Comparison of ENCODE assay signal across 1 cellular context in the genomic region with DNA sequence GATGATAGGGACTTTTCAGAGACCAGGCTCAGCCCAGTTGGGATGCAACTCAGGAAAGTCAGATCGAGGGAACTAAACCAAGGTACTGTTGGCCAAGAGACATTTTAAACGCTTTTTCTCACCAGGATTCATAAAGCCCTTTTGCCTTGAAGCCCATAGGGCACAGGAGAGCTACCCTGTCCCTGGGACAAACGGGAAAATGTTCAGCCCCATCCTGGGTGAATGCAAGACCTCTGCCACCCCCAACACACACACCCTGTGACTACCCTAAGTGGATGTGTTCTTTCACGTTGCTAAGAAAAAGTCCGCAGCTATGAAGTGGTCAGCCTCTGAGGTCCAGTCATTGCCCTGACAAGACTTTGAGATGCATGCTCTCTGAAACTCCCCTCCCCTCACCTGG.
TF ChIP-seq lines count a peak whose summit lies in the region.

No MANE protein-coding gene starts in this region.

TF ChIP-seq in WTC11, 78 proteins besides CTCF, POLR2A, EP300 and RAD21 (continued from another document):
- TF ChIP-seq, protein P1, sequence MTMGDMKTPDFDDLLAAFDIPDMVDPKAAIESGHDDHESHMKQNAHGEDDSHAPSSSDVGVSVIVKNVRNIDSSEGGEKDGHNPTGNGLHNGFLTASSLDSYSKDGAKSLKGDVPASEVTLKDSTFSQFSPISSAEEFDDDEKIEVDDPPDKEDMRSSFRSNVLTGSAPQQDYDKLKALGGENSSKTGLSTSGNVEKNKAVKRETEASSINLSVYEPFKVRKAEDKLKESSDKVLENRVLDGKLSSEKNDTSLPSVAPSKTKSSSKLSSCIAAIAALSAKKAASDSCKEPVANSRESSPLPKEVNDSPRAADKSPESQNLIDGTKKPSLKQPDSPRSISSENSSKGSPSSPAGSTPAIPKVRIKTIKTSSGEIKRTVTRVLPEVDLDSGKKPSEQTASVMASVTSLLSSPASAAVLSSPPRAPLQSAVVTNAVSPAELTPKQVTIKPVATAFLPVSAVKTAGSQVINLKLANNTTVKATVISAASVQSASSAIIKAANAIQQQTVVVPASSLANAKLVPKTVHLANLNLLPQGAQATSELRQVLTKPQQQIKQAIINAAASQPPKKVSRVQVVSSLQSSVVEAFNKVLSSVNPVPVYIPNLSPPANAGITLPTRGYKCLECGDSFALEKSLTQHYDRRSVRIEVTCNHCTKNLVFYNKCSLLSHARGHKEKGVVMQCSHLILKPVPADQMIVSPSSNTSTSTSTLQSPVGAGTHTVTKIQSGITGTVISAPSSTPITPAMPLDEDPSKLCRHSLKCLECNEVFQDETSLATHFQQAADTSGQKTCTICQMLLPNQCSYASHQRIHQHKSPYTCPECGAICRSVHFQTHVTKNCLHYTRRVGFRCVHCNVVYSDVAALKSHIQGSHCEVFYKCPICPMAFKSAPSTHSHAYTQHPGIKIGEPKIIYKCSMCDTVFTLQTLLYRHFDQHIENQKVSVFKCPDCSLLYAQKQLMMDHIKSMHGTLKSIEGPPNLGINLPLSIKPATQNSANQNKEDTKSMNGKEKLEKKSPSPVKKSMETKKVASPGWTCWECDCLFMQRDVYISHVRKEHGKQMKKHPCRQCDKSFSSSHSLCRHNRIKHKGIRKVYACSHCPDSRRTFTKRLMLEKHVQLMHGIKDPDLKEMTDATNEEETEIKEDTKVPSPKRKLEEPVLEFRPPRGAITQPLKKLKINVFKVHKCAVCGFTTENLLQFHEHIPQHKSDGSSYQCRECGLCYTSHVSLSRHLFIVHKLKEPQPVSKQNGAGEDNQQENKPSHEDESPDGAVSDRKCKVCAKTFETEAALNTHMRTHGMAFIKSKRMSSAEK (CRISPR knock-in tag; IDR thresholded peaks at IDR 0.05; ENCODE audit: borderline replicate concordance) = no peak
